23 cellular contexts compared by ENCODE assay signal in the genomic region with DNA sequence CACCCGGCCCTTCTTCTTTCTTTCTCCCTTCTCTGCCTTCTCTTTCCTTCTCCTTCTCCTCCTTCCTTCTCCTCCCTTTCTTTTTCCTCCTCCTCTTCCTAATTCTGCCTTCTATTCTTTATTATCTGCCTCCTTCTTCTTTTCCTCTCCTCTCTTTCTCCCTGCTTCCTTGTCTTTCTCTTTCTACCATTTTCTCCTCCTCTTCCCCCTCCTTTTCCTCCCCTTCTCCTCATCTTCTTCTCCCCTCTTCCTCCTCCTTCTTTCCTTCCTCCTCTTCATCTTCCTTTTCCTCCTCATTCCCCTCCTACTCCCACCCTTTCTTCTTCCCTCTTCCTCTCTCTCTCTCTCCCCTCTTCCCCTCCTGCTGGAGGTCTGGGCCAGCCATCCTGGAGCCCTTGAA.
"Had no signal": no experiment of that assay in that cellular context is flagged by ENCODE, and none has a peak within 500 bp of the region (broad histone marks: within the 10 kb centered on the region; RNA-seq: fewer than 3 reads in every experiment).

No MANE protein-coding gene starts in this region.

- H3K36me3 ChIP-seq: breast epithelium had no signal

- DNase-seq: activated B cell treated with CpG ODN at 0.5 μM for 24 hours; activated CD4-positive, alpha-beta T cell treated with anti-CD3 and anti-CD28 coated beads for 1 hour; activated CD4-positive, alpha-beta T cell treated with anti-CD3 and anti-CD28 coated beads, Interleukin-2, amount 10 ng/mL, durations not matched to agents 24 days and 14 days; activated CD4-positive, alpha-beta T cell treated with anti-CD3 and anti-CD28 coated beads, Interleukin-2, amount 50 U/mL, for 48 hours; activated CD8-positive, alpha-beta memory T cell treated with anti-CD3 and anti-CD28 coated beads, Interleukin-2, amount 10 ng/mL, durations not matched to agents 7 days and 5 days; activated T-cell treated with anti-CD3 and anti-CD28 coated beads, Interleukin-2, amount 50 U/mL, for 24 hours; aorta; caudate nucleus; KG1; NCI-H1092; NCI-H1417; NCI-H1930; NCI-H2171; NCI-H2227 treated with DMSO at 0.1 percent for 48 hours; NCI-H446 treated with DMSO at 0.1 percent for 48 hours; NCI-H524 treated with DMSO at 0.1 percent for 48 hours; NCI-H82; SIG-M5; T-helper 2 cell; T1000 had no signal

- H3K4me3 ChIP-seq: breast epithelium had no signal

- H3K27me3 Mint-ChIP-seq: activated B cell treated with CpG ODN at 0.5 μM for 24 hours; activated CD4-positive, alpha-beta T cell treated with anti-CD3 and anti-CD28 coated beads, Interleukin-2, amount 10 ng/mL, durations not matched to agents 24 days and 14 days; activated CD8-positive, alpha-beta memory T cell treated with anti-CD3 and anti-CD28 coated beads, Interleukin-2, amount 10 ng/mL, durations not matched to agents 7 days and 5 days; activated naive CD4-positive, alpha-beta T cell treated with anti-CD3 and anti-CD28 coated beads, Interleukin-2, amount 50 U/mL, for 24 hours; activated T-cell treated with anti-CD3 and anti-CD28 coated beads, Interleukin-2, amount 50 U/mL, for 24 hours had no signal

- H3K27ac ChIP-seq: breast epithelium had no signal

- H3K4me1 Mint-ChIP-seq: activated B cell treated with CpG ODN at 0.5 μM for 24 hours had no signal

- H3K27ac Mint-ChIP-seq: activated B cell treated with CpG ODN at 0.5 μM for 24 hours; activated CD4-positive, alpha-beta T cell treated with anti-CD3 and anti-CD28 coated beads, Interleukin-2, amount 10 ng/mL, durations not matched to agents 24 days and 14 days; activated CD8-positive, alpha-beta memory T cell treated with anti-CD3 and anti-CD28 coated beads, Interleukin-2, amount 10 ng/mL, durations not matched to agents 7 days and 5 days; activated naive CD4-positive, alpha-beta T cell treated with anti-CD3 and anti-CD28 coated beads, Interleukin-2, amount 50 U/mL, for 24 hours; activated T-cell treated with anti-CD3 and anti-CD28 coated beads, Interleukin-2, amount 50 U/mL, for 24 hours; activated T-helper 2 cell treated with anti-CD3 and anti-CD28 coated beads, Interferon-gamma antibody, Interleukin-2, Interleukin-4, amounts not matched to agents 10 μg/mL and 5 μg/mL and 100 μg/mL, durations not matched to agents 14 hours and 24 hours and 36 hours had no signal

- H3K9me3 Mint-ChIP-seq: activated B cell treated with CpG ODN at 0.5 μM for 24 hours; activated naive CD4-positive, alpha-beta T cell treated with anti-CD3 and anti-CD28 coated beads, Interleukin-2, amount 50 U/mL, for 24 hours; activated T-cell treated with anti-CD3 and anti-CD28 coated beads, Interleukin-2, amount 50 U/mL, for 24 hours had no signal

- H3K36me3 Mint-ChIP-seq: activated naive CD4-positive, alpha-beta T cell treated with anti-CD3 and anti-CD28 coated beads, Interleukin-2, amount 50 U/mL, for 24 hours had no signal

- ATAC-seq: activated CD8-positive, alpha-beta memory T cell treated with anti-CD3 and anti-CD28 coated beads, Interleukin-2, amount 10 ng/mL, durations not matched to agents 7 days and 5 days had no signal

- H3K27me3 ChIP-seq: breast epithelium had no signal

- H3K4me1 ChIP-seq: breast epithelium had no signal

- H3K4me3 Mint-ChIP-seq: activated B cell treated with CpG ODN at 0.5 μM for 24 hours; activated CD4-positive, alpha-beta T cell treated with anti-CD3 and anti-CD28 coated beads, Interleukin-2, amount 10 ng/mL, durations not matched to agents 24 days and 14 days; activated CD8-positive, alpha-beta memory T cell treated with anti-CD3 and anti-CD28 coated beads, Interleukin-2, amount 10 ng/mL, durations not matched to agents 7 days and 5 days; activated naive CD4-positive, alpha-beta T cell treated with anti-CD3 and anti-CD28 coated beads, Interleukin-2, amount 50 U/mL, for 24 hours; activated T-cell treated with anti-CD3 and anti-CD28 coated beads, Interleukin-2, amount 50 U/mL, for 24 hours had no signal
